ENCODE assay signal across 26 cellular contexts in the genomic region with DNA sequence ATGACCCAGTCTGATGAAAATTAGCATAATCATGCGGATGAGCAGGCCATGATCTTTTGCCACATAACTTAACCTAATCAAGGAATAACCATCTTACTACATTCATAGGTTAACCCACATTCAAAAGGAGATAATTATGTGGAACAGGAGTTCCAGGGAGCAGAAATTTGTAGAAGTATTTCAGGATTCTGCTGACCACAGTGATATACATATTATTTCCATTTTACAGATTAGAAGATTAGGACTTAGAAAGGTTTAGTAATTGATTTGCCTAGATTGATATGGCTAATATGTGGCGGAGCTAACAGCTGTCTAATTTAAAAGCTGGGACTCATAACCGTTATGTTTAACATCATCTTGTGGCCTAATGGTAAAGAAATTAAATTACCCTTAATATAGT.
"Had no signal": no experiment of that assay in that cellular context is flagged by ENCODE, and none has a peak within 500 bp of the region (broad histone marks: within the 10 kb centered on the region; RNA-seq: fewer than 3 reads in every experiment).

No MANE protein-coding gene starts in this region.

- H3K4me3 ChIP-seq: esophagus squamous epithelium, gastrocnemius medialis, heart right ventricle, left lung, lower lobe of right lung, mucosa of descending colon had no signal

- ATAC-seq: effector memory CD8-positive, alpha-beta T cell; esophagus mucosa; gastrocnemius medialis; heart right ventricle; left cardiac atrium; left lung; left ventricle myocardium superior; lower lobe of right lung; mucosa of descending colon; naive thymus-derived CD8-positive, alpha-beta T cell had no signal

- H3K36me3 ChIP-seq: esophagus squamous epithelium, gastrocnemius medialis, heart right ventricle, left lung, lower lobe of right lung had no signal

- H3K4me1 ChIP-seq: esophagus squamous epithelium, gastrocnemius medialis, heart right ventricle, left lung, lower lobe of right lung had no signal

- H3K9me3 ChIP-seq: esophagus squamous epithelium had no signal

- H3K27me3 ChIP-seq: esophagus squamous epithelium, gastrocnemius medialis, heart right ventricle, left lung had no signal

- DNase-seq: cortex of kidney; effector CD8-positive, alpha-beta T cell; effector memory CD8-positive, alpha-beta T cell; endodermal cell; erythroblast; esophagus squamous epithelium; foreskin fibroblast; foreskin melanocyte; gastrocnemius medialis; glutamatergic neuron; head of caudate nucleus; heart right ventricle; hippocampal formation; left cardiac atrium; left lung; left ventricle myocardium superior; lower lobe of right lung; mesenchymal stem cell; mucosa of descending colon; naive B cell; naive thymus-derived CD8-positive, alpha-beta T cell had no signal

- FAIRE-seq: endometrium, islet of Langerhans, keratinocyte had no signal

- H3K27ac ChIP-seq: epithelial cell of prostate, esophagus squamous epithelium, gastrocnemius medialis, heart right ventricle, left lung, lower lobe of right lung had no signal
